7 cellular contexts compared by ENCODE assay signal in the genomic region with DNA sequence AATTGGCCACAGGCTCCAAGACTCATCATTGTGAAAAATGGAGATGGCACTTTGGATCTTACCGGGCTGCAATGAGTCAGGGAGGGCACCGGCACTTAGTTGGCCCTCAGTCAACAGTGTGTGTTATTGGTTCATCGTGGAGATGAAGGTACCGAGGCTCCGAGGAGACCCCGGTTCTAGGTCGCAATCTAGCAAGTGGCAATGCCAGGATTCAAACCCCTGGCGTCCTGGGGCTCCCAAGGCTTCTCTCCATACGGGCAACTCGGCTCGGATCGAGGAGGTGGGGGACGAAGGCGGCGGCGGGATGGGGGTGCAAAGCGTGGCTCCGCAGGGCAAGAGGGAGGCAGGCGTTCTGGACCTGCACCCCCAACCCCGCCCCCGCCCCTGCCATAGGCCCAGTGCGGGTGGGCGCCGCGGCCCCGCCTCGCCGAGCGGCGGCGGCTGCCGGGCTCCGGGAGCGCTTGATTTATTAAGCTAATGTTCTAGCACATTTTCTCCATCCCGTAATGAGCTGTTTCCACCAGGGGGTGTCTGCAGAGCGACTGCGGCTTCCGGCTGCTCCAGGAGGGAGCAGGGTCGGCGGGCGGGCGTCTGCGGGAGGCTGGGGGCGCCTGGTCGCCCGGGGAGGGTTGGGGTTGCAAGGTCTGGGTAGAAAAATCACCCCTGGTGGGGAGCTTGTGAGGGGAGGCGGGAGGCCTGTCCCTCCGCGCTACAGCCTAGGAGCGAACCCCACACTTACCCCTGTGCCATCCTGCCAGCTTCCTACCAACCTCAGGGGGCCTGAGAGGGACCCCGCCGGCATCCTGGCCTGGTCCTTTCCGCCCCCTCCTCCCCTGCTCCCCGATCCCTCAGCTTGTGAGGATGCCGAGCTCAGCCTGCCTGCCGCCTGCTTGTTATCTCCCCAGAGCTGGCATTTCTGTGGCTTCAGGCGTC. TPM values are rescaled to one million over a fixed set of nuclear protein-coding genes. Genes with fewer than 3 reads are reported as not detected.
DNase-seq lines count a peak whose midpoint lies in the region; ATAC-seq and TF ChIP-seq lines count a peak whose summit lies in the region.

No MANE protein-coding gene starts in this region.

- intact Hi-C loops in activated T-helper 1 cell treated with anti-CD3 and anti-CD28 coated beads, Interleukin-12 subunit alpha, Interleukin-12 subunit beta, Interleukin-2, Interleukin-4 antibody, amounts not matched to agents 30 ng/mL and 10 ng/mL and 1 ng/mL, durations not matched to agents 14 hours and 24 hours and 36 hours (cut with micrococcal nuclease): loop anchor here (5.0 kb wide), 1 partner anchor 313 kb away; no protein-coding TSS in a partner anchor
- intact Hi-C loops in ovary (cut with DNase I): loop anchor here (5.0 to 10.0 kb wide), 7 partner anchors 232 to 635 kb away; a partner anchor contains a TSS

- DNase-seq in EH (ENCODE audit: low read depth) (peak; percentile 60), MM.1S (peak; percentile 38), glutamatergic neuron (peak; percentile 69), ovary (peak; percentile 50 to 70 (median 57))
- peak; percentile 12 for DNase-seq in activated T-helper 1 cell treated with anti-CD3 and anti-CD28 coated beads, Interleukin-12 subunit alpha, Interleukin-12 subunit beta, Interleukin-2, Interleukin-4 antibody, amounts not matched to agents 30 ng/mL and 10 ng/mL and 1 ng/mL, durations not matched to agents 14 hours and 24 hours and 36 hours (ENCODE audit: low spot score)

- H3K9me3 ChIP-seq in MM.1S (replicated peaks; ENCODE audit: insufficient read depth, low read length) (no peaks in the 10 kb centered on the region), ovary (no peaks in the 10 kb centered on the region)

- no peak overlapping the region for H3K27ac Mint-ChIP-seq in activated T-helper 1 cell treated with anti-CD3 and anti-CD28 coated beads, Interleukin-12 subunit alpha, Interleukin-12 subunit beta, Interleukin-2, Interleukin-4 antibody, amounts not matched to agents 30 ng/mL and 10 ng/mL and 1 ng/mL, durations not matched to agents 14 hours and 24 hours and 36 hours
- no peak overlapping the region for H3K27ac Mint-ChIP-seq in glutamatergic neuron (ENCODE audit: unreplicated experiment)

- H3K27me3 ChIP-seq in MM.1S (replicated peaks; ENCODE audit: insufficient read depth, low read length): peaks cover 38% of the 10 kb centered on the region
- no peaks in the 10 kb centered on the region for H3K27me3 ChIP-seq in ovary

- H3K4me3 Mint-ChIP-seq in activated T-helper 1 cell treated with anti-CD3 and anti-CD28 coated beads, Interleukin-12 subunit alpha, Interleukin-12 subunit beta, Interleukin-2, Interleukin-4 antibody, amounts not matched to agents 30 ng/mL and 10 ng/mL and 1 ng/mL, durations not matched to agents 14 hours and 24 hours and 36 hours: peak overlapping the region; percentile 57
- H3K4me3 Mint-ChIP-seq in glutamatergic neuron (ENCODE audit: unreplicated experiment): peak overlapping the region; percentile 77

- peak overlapping the region; percentile 41 for H3K4me3 ChIP-seq in MM.1S (ENCODE audit: low read length)
- H3K4me3 ChIP-seq in ovary: peak overlapping the region; percentile 36

- ATAC-seq in GM21576 (IDR thresholded peaks at IDR 0.05; ENCODE audit: unreplicated experiment): no peak
- no peak for ATAC-seq in GM19467 (IDR thresholded peaks at IDR 0.05; ENCODE audit: unreplicated experiment)

- peak overlapping the region; percentile 53 for H2AFZ ChIP-seq in MM.1S (ENCODE audit: low read length)

- H3K4me1 Mint-ChIP-seq in activated T-helper 1 cell treated with anti-CD3 and anti-CD28 coated beads, Interleukin-12 subunit alpha, Interleukin-12 subunit beta, Interleukin-2, Interleukin-4 antibody, amounts not matched to agents 30 ng/mL and 10 ng/mL and 1 ng/mL, durations not matched to agents 14 hours and 24 hours and 36 hours (ENCODE audit: low read depth): peaks cover 11% of the 10 kb centered on the region
- peaks cover 18% of the 10 kb centered on the region for H3K4me1 Mint-ChIP-seq in glutamatergic neuron (ENCODE audit: low read depth, unreplicated experiment)

- H3K27me3 Mint-ChIP-seq in activated T-helper 1 cell treated with anti-CD3 and anti-CD28 coated beads, Interleukin-12 subunit alpha, Interleukin-12 subunit beta, Interleukin-2, Interleukin-4 antibody, amounts not matched to agents 30 ng/mL and 10 ng/mL and 1 ng/mL, durations not matched to agents 14 hours and 24 hours and 36 hours (ENCODE audit: insufficient read depth): peaks cover 55% of the 10 kb centered on the region
- H3K27me3 Mint-ChIP-seq in glutamatergic neuron (ENCODE audit: unreplicated experiment): peaks cover 6% of the 10 kb centered on the region

- H3K4me1 ChIP-seq in MM.1S (ENCODE audit: low read length): peaks cover 22% of the 10 kb centered on the region
- H3K4me1 ChIP-seq in ovary (ENCODE audit: insufficient read depth): no peaks in the 10 kb centered on the region

- H3K27ac ChIP-seq in MM.1S (ENCODE audit: low read length) (no peak overlapping the region), ovary (no peak overlapping the region)

- TF ChIP-seq EP300 in ovary (IDR thresholded peaks at IDR 0.05): no peak

- no peaks in the 10 kb centered on the region for H3K79me2 ChIP-seq in MM.1S (ENCODE audit: low read length)

- H3K9ac ChIP-seq in MM.1S (ENCODE audit: low read length): no peak overlapping the region

- TF ChIP-seq POLR2A in ovary (IDR thresholded peaks at IDR 0.05): no peak

- no peaks in the 10 kb centered on the region for H3K9me3 Mint-ChIP-seq in activated T-helper 1 cell treated with anti-CD3 and anti-CD28 coated beads, Interleukin-12 subunit alpha, Interleukin-12 subunit beta, Interleukin-2, Interleukin-4 antibody, amounts not matched to agents 30 ng/mL and 10 ng/mL and 1 ng/mL, durations not matched to agents 14 hours and 24 hours and 36 hours
- H3K9me3 Mint-ChIP-seq in glutamatergic neuron (ENCODE audit: unreplicated experiment): peaks cover 2% of the 10 kb centered on the region

- peak overlapping the region; percentile 65 for H3K4me2 ChIP-seq in MM.1S (ENCODE audit: low read depth, low read length)

- TF ChIP-seq CTCF in MM.1S (IDR thresholded peaks at IDR 0.05; ENCODE audit: low read length) (peak; percentile 33), glutamatergic neuron (IDR thresholded peaks at IDR 0.05; ENCODE audit: partially characterized antibody, unreplicated experiment) (peak; percentile 49), ovary (IDR thresholded peaks at IDR 0.05) (peak in 2 of 3 donors; percentile 15 to 17)

- no peaks in the 10 kb centered on the region for H3K9me2 ChIP-seq in MM.1S (replicated peaks; ENCODE audit: insufficient read depth, low read length)

- no peaks in the 10 kb centered on the region for H3K36me3 Mint-ChIP-seq in activated T-helper 1 cell treated with anti-CD3 and anti-CD28 coated beads, Interleukin-12 subunit alpha, Interleukin-12 subunit beta, Interleukin-2, Interleukin-4 antibody, amounts not matched to agents 30 ng/mL and 10 ng/mL and 1 ng/mL, durations not matched to agents 14 hours and 24 hours and 36 hours (ENCODE audit: low read depth)
- no peaks in the 10 kb centered on the region for H3K36me3 Mint-ChIP-seq in glutamatergic neuron (ENCODE audit: unreplicated experiment)

- WGBS in ovary, 3 donors: 3 to 4% (median 4%) methylated on average over 33 to 57 of the region's 57 CpGs

- no peaks in the 10 kb centered on the region; the same call in 1 of the 2 replicates for H3F3A ChIP-seq in MM.1S (ENCODE audit: insufficient read depth, low read length)

- no peaks in the 10 kb centered on the region for H3K36me3 ChIP-seq in MM.1S (replicated peaks; ENCODE audit: insufficient read depth, low read length)
- H3K36me3 ChIP-seq in ovary: no peaks in the 10 kb centered on the region

- H4K20me1 ChIP-seq in MM.1S (ENCODE audit: insufficient read depth, low read length): no peaks in the 10 kb centered on the region

RNA-seq across cellular contexts. Expression of a gene that starts 48.7 kb away (rescaled TPM):
- 0.91 and 2.1 TPM in 2 replicates for total RNA-seq in activated T-helper 1 cell treated with anti-CD3 and anti-CD28 coated beads, Interleukin-12 subunit alpha, Interleukin-12 subunit beta, Interleukin-2, Interleukin-4 antibody, amounts not matched to agents 30 ng/mL and 10 ng/mL and 1 ng/mL, durations not matched to agents 14 hours and 24 hours and 36 hours
- total RNA-seq in glutamatergic neuron (ENCODE audit: unreplicated experiment) (0.32 TPM), ovary (10 to 100 TPM in 5 of 7 donors, 1 to 10 TPM in 2; 7.6 to 28.4 (median 17.0) TPM)
- polyA plus RNA-seq in ovary: 1 to 10 TPM; 3.0 to 7.2 TPM

Comparison
In these comparisons a context has a peak if more than half of its experiments do, and no peak if none do; other contexts are left out.
1. DNase-seq: peak in every context shown above with its lines; median percentile 69 in glutamatergic neuron; 60 in EH; 57 in ovary; 38 in MM.1S; 12 in activated T-helper 1 cell treated with anti-CD3 and anti-CD28 coated beads, Interleukin-12 subunit alpha, Interleukin-12 subunit beta, Interleukin-2, Interleukin-4 antibody, amounts not matched to agents 30 ng/mL and 10 ng/mL and 1 ng/mL, durations not matched to agents 14 hours and 24 hours and 36 hours.